Comparison of ENCODE assay signal across 28 cellular contexts in the genomic region with DNA sequence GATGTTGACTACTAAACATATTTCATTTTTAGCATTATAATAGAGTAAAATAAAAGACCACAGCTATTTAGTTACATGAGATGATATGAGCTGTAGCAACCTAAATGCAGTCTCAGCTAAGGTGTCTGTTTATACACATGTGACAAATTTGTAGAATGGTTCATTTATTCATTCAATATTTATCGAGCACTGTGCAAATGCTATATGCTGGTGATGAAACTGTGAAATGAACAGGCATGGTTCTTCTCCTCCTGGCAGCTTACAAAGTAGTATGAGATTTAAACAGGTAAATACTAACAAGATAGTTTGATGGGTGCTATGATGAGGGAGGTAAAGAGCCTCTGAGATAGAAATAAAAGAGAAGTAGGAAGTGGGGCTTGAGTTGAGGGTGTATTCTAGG.
"Had no signal": no experiment of that assay in that cellular context is flagged by ENCODE, and none has a peak within 500 bp of the region (broad histone marks: within the 10 kb centered on the region; RNA-seq: fewer than 3 reads in every experiment).

No MANE protein-coding gene starts in this region.

- H3K9me3 Mint-ChIP-seq: nephron; neural progenitor cell; stimulated activated effector memory CD8-positive, alpha-beta T cell treated with anti-CD3 and anti-CD28 coated beads, Interleukin-12 subunit alpha, Interleukin-12 subunit beta, amount 100 ng/mL, for 72 hours; stimulated activated naive B cell treated with anti-CD40 and anti-IgM and Interleukin-4, amounts not matched to agents 10 μg/mL and 1 μg/mL and 100 μg/mL, for 72 hours; stimulated activated naive CD8-positive, alpha-beta T cell treated with anti-CD3 and anti-CD28 coated beads, Interleukin-15, Interleukin-2, amounts not matched to agents 100 ng/mL and 50 ng/mL, for 24 hours had no signal

- DNase-seq: occipital lobe; ovary; posterior cingulate gyrus; psoas muscle; right cardiac atrium; right lobe of liver; sigmoid colon; small intestine; stimulated activated CD4-positive, alpha-beta T cell treated with anti-CD3 and anti-CD28 coated beads, Interleukin-15, amount 100 ng/mL, for 24 hours; stimulated activated CD4-positive, alpha-beta T cell treated with anti-CD3 and anti-CD28 coated beads, Interleukin-2, amount 100 ng/mL, for 24 hours; stimulated activated CD4-positive, alpha-beta T cell treated with anti-CD3 and anti-CD28 coated beads, Interleukin-2, amount 100 ng/mL, for 48 hours; stimulated activated CD4-positive, alpha-beta T cell treated with anti-CD3 and anti-CD28 coated beads, Interleukin-4, amount 100 ng/mL, for 24 hours; stimulated activated naive B cell treated with anti-CD40 and anti-IgM and Interleukin-4, amounts not matched to agents 10 μg/mL and 1 μg/mL and 100 μg/mL, for 72 hours; stimulated activated naive CD4-positive, alpha-beta T cell treated with Interleukin-2 at 50 U/mL for 16 hours; stomach; thyroid gland; trophoblast cell; upper lobe of left lung had no signal

- H3K4me3 ChIP-seq: neural progenitor cell, ovary, psoas muscle, right lobe of liver, sigmoid colon, stomach, thoracic aorta, thyroid gland, tibial nerve, upper lobe of left lung, vagina had no signal

- H3K27me3 Mint-ChIP-seq: progenitor cell of endocrine pancreas; stimulated activated naive CD8-positive, alpha-beta T cell treated with anti-CD3 and anti-CD28 coated beads, Interleukin-15, Interleukin-2, amounts not matched to agents 100 ng/mL and 50 ng/mL, for 24 hours had no signal

- H3K9me3 ChIP-seq: ovary, psoas muscle, right lobe of liver, sigmoid colon, stomach, thoracic aorta, thyroid gland, tibial nerve, upper lobe of left lung, vagina had no signal

- H3K27ac Mint-ChIP-seq: nephron; neural progenitor cell; progenitor cell of endocrine pancreas; stimulated activated effector memory CD8-positive, alpha-beta T cell treated with anti-CD3 and anti-CD28 coated beads, Interleukin-12 subunit alpha, Interleukin-12 subunit beta, amount 100 ng/mL, for 72 hours; stimulated activated naive B cell treated with anti-CD40 and anti-IgM and Interleukin-4, amounts not matched to agents 10 μg/mL and 1 μg/mL and 100 μg/mL, for 72 hours; stimulated activated naive CD8-positive, alpha-beta T cell treated with anti-CD3 and anti-CD28 coated beads, Interleukin-15, Interleukin-2, amounts not matched to agents 100 ng/mL and 50 ng/mL, for 24 hours had no signal

- FAIRE-seq: small intestine, urothelium cell line had no signal

- H3K79me2 ChIP-seq: parathyroid adenoma had no signal

- H3K4me2 ChIP-seq: neural progenitor cell had no signal

- H3K27ac ChIP-seq: neural progenitor cell, ovary, parathyroid adenoma, psoas muscle, right lobe of liver, sigmoid colon, stomach, thoracic aorta, thyroid gland, tibial nerve, upper lobe of left lung, vagina had no signal

- H3K27me3 ChIP-seq: neural progenitor cell, ovary, right lobe of liver, sigmoid colon, stomach, thyroid gland, tibial nerve, upper lobe of left lung, vagina had no signal

- H3K4me1 ChIP-seq: neural progenitor cell, parathyroid adenoma, psoas muscle, right lobe of liver, sigmoid colon, stomach, thyroid gland, tibial nerve, upper lobe of left lung, vagina had no signal

- H3K4me1 Mint-ChIP-seq: nephron; stimulated activated effector memory CD8-positive, alpha-beta T cell treated with anti-CD3 and anti-CD28 coated beads, Interleukin-12 subunit alpha, Interleukin-12 subunit beta, amount 100 ng/mL, for 72 hours; stimulated activated naive B cell treated with anti-CD40 and anti-IgM and Interleukin-4, amounts not matched to agents 10 μg/mL and 1 μg/mL and 100 μg/mL, for 72 hours had no signal

- H3K36me3 ChIP-seq: neural progenitor cell, ovary, right lobe of liver, sigmoid colon, stomach, thoracic aorta, thyroid gland, tibial nerve, upper lobe of left lung, vagina had no signal

- H3K9ac ChIP-seq: neural progenitor cell, parathyroid adenoma had no signal

- H2AFZ ChIP-seq: neural progenitor cell, parathyroid adenoma had no signal

- H3K36me3 Mint-ChIP-seq: neural progenitor cell; stimulated activated effector memory CD8-positive, alpha-beta T cell treated with anti-CD3 and anti-CD28 coated beads, Interleukin-12 subunit alpha, Interleukin-12 subunit beta, amount 100 ng/mL, for 72 hours; stimulated activated naive B cell treated with anti-CD40 and anti-IgM and Interleukin-4, amounts not matched to agents 10 μg/mL and 1 μg/mL and 100 μg/mL, for 72 hours had no signal

- ATAC-seq: psoas muscle; right cardiac atrium; right lobe of liver; stimulated activated naive B cell treated with anti-CD40 and anti-IgM and Interleukin-4, amounts not matched to agents 10 μg/mL and 1 μg/mL and 100 μg/mL, for 72 hours had no signal

- H3K4me3 Mint-ChIP-seq: nephron; neural progenitor cell; stimulated activated effector memory CD8-positive, alpha-beta T cell treated with anti-CD3 and anti-CD28 coated beads, Interleukin-12 subunit alpha, Interleukin-12 subunit beta, amount 100 ng/mL, for 72 hours; stimulated activated naive B cell treated with anti-CD40 and anti-IgM and Interleukin-4, amounts not matched to agents 10 μg/mL and 1 μg/mL and 100 μg/mL, for 72 hours; stimulated activated naive CD8-positive, alpha-beta T cell treated with anti-CD3 and anti-CD28 coated beads, Interleukin-15, Interleukin-2, amounts not matched to agents 100 ng/mL and 50 ng/mL, for 24 hours had no signal
